2 cellular contexts compared by ENCODE assay signal in the genomic region with DNA sequence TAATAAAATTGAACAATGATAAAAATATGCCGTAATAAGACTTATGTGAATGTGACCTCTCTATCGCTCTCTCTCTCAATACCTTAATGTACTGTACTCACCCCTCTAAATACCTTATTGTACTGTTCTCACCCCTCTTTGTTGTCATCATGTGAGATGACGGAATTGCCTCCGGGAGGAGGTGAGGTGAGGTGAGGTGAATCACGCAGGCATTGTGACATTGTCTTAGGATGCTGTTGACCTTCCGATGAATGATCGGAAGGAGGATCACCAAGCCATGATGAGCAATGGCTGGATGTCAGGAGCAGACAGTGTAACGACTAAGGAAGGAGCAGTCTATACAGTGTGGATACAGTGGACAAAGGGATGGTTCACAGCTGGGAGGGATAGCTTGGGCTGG.
TF ChIP-seq lines count a peak whose summit lies in the region.

No MANE protein-coding gene starts in this region.

TF ChIP-seq in IMR-90, 13 proteins besides CTCF, POLR2A, EP300 and RAD21:
- TF ChIP-seq, protein P1, sequence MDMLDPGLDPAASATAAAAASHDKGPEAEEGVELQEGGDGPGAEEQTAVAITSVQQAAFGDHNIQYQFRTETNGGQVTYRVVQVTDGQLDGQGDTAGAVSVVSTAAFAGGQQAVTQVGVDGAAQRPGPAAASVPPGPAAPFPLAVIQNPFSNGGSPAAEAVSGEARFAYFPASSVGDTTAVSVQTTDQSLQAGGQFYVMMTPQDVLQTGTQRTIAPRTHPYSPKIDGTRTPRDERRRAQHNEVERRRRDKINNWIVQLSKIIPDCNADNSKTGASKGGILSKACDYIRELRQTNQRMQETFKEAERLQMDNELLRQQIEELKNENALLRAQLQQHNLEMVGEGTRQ (IDR thresholded peaks at IDR 0.05; ENCODE audit: low read depth, low read length) = no peak
- TF ChIP-seq CHD1 (IDR thresholded peaks at IDR 0.05; ENCODE audit: low read depth, low read length) (no peak), MXI1 (IDR thresholded peaks at IDR 0.05; ENCODE audit: borderline replicate concordance, low read depth, low read length) (no peak), NFE2L2 (IDR thresholded peaks at IDR 0.05; ENCODE audit: low read depth, low read length) (no peak), MAFK (IDR thresholded peaks at IDR 0.05; ENCODE audit: low read depth, low read length) (no peak), FOS (IDR thresholded peaks at IDR 0.05; ENCODE audit: low read depth, low read length) (no peak), RFX5 (IDR thresholded peaks at IDR 0.05; ENCODE audit: low read depth, low read length) (no peak), SMC3 (IDR thresholded peaks at IDR 0.05; ENCODE audit: low read depth, low read length) (no peak), BHLHE40 (IDR thresholded peaks at IDR 0.05; ENCODE audit: low read depth, low read length) (no peak), MAZ (IDR thresholded peaks at IDR 0.05; ENCODE audit: borderline replicate concordance, low read depth, low read length) (no peak), RCOR1 (IDR thresholded peaks at IDR 0.05; ENCODE audit: insufficient replicate concordance, low read length) (no peak)
- TF ChIP-seq, protein P2, sequence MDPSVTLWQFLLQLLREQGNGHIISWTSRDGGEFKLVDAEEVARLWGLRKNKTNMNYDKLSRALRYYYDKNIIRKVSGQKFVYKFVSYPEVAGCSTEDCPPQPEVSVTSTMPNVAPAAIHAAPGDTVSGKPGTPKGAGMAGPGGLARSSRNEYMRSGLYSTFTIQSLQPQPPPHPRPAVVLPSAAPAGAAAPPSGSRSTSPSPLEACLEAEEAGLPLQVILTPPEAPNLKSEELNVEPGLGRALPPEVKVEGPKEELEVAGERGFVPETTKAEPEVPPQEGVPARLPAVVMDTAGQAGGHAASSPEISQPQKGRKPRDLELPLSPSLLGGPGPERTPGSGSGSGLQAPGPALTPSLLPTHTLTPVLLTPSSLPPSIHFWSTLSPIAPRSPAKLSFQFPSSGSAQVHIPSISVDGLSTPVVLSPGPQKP (IDR thresholded peaks at IDR 0.05; ENCODE audit: borderline replicate concordance, low read depth, low read length) = no peak

TF ChIP-seq in H1, 55 proteins besides CTCF, POLR2A, EP300 and RAD21:
- TF ChIP-seq BCL11A (IDR thresholded peaks at IDR 0.05; ENCODE audit: low read depth in 2 of 2, low read length in 2 of 2) = no peak
- TF ChIP-seq CHD2 (IDR thresholded peaks at IDR 0.05; ENCODE audit: low read length) = no peak
- no peak for TF ChIP-seq SP2 (IDR thresholded peaks at IDR 0.05; ENCODE audit: low read length)
- no peak for TF ChIP-seq BRCA1 (IDR thresholded peaks at IDR 0.05; ENCODE audit: low read depth, low read length)
- no peak for TF ChIP-seq GABPA (IDR thresholded peaks at IDR 0.05; ENCODE audit: borderline replicate concordance, insufficient read depth, low read length)
- TF ChIP-seq RFX5 (IDR thresholded peaks at IDR 0.05; ENCODE audit: borderline replicate concordance, low read depth, low read length) = no peak
- no peak for TF ChIP-seq SIX5 (IDR thresholded peaks at IDR 0.05; ENCODE audit: low read depth, low read length)
- TF ChIP-seq, protein P3, sequence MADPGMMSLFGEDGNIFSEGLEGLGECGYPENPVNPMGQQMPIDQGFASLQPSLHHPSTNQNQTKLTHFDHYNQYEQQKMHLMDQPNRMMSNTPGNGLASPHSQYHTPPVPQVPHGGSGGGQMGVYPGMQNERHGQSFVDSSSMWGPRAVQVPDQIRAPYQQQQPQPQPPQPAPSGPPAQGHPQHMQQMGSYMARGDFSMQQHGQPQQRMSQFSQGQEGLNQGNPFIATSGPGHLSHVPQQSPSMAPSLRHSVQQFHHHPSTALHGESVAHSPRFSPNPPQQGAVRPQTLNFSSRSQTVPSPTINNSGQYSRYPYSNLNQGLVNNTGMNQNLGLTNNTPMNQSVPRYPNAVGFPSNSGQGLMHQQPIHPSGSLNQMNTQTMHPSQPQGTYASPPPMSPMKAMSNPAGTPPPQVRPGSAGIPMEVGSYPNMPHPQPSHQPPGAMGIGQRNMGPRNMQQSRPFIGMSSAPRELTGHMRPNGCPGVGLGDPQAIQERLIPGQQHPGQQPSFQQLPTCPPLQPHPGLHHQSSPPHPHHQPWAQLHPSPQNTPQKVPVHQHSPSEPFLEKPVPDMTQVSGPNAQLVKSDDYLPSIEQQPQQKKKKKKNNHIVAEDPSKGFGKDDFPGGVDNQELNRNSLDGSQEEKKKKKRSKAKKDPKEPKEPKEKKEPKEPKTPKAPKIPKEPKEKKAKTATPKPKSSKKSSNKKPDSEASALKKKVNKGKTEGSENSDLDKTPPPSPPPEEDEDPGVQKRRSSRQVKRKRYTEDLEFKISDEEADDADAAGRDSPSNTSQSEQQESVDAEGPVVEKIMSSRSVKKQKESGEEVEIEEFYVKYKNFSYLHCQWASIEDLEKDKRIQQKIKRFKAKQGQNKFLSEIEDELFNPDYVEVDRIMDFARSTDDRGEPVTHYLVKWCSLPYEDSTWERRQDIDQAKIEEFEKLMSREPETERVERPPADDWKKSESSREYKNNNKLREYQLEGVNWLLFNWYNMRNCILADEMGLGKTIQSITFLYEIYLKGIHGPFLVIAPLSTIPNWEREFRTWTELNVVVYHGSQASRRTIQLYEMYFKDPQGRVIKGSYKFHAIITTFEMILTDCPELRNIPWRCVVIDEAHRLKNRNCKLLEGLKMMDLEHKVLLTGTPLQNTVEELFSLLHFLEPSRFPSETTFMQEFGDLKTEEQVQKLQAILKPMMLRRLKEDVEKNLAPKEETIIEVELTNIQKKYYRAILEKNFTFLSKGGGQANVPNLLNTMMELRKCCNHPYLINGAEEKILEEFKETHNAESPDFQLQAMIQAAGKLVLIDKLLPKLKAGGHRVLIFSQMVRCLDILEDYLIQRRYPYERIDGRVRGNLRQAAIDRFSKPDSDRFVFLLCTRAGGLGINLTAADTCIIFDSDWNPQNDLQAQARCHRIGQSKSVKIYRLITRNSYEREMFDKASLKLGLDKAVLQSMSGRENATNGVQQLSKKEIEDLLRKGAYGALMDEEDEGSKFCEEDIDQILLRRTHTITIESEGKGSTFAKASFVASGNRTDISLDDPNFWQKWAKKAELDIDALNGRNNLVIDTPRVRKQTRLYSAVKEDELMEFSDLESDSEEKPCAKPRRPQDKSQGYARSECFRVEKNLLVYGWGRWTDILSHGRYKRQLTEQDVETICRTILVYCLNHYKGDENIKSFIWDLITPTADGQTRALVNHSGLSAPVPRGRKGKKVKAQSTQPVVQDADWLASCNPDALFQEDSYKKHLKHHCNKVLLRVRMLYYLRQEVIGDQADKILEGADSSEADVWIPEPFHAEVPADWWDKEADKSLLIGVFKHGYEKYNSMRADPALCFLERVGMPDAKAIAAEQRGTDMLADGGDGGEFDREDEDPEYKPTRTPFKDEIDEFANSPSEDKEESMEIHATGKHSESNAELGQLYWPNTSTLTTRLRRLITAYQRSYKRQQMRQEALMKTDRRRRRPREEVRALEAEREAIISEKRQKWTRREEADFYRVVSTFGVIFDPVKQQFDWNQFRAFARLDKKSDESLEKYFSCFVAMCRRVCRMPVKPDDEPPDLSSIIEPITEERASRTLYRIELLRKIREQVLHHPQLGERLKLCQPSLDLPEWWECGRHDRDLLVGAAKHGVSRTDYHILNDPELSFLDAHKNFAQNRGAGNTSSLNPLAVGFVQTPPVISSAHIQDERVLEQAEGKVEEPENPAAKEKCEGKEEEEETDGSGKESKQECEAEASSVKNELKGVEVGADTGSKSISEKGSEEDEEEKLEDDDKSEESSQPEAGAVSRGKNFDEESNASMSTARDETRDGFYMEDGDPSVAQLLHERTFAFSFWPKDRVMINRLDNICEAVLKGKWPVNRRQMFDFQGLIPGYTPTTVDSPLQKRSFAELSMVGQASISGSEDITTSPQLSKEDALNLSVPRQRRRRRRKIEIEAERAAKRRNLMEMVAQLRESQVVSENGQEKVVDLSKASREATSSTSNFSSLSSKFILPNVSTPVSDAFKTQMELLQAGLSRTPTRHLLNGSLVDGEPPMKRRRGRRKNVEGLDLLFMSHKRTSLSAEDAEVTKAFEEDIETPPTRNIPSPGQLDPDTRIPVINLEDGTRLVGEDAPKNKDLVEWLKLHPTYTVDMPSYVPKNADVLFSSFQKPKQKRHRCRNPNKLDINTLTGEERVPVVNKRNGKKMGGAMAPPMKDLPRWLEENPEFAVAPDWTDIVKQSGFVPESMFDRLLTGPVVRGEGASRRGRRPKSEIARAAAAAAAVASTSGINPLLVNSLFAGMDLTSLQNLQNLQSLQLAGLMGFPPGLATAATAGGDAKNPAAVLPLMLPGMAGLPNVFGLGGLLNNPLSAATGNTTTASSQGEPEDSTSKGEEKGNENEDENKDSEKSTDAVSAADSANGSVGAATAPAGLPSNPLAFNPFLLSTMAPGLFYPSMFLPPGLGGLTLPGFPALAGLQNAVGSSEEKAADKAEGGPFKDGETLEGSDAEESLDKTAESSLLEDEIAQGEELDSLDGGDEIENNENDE (IDR thresholded peaks at IDR 0.05; ENCODE audit: insufficient replicate concordance, low read length) = no peak
